In the genomic region with DNA sequence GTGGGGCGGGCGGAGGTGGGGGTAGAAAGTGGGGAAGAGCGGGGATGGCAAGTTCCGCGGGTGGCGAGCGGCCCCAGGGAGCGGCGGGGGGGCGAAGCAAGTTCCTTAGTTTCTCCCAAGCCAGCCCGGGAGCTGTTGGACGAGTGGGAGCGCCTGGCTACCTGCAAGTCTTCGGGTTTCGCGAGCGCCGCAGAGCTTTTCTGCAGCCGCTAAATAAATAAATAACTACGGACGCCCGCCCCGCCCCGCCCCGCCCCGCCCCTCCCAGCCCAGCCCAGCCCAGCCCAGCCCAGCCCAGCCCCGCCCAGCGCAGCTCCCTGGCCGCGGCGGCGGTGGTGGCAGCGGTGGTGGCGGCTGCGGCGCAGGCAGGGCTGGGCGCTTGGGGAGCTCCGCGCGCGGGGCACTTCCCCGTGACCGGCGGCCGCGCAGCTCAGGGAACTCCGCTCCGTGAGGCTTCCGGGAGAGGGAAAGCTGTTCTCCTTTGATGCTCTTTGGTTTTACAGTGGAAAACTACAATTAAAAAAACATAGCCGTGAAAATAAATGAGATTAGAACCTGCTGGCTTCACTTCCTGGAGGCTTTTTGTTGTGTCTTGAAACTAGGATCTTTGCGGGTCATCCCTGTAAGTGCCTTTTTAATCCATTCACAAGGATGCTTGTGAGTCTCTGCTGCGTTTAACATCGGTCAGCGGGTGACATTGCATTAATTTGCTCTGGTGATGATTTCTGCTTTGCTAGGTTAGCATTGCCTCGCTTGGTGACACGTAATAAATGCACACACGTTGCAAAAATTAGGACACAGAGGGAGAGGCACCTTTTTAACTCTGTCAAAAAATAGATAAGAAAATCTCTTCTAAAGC, we compare ENCODE assay signal across 8 cellular contexts. TPM values are rescaled to one million over a fixed set of nuclear protein-coding genes. Genes with fewer than 3 reads are reported as not detected.
DNase-seq lines count a peak whose midpoint lies in the region; ATAC-seq and TF ChIP-seq lines count a peak whose summit lies in the region.

A gene (plus strand): TSS at position 438 of the 859 bp plus-strand sequence. CDS start 5,498 bp downstream, outside the sequence.

- no peak within 1 kb of the TSS for H3K27ac ChIP-seq in OCI-LY3 (ENCODE audit: low read length)
- peak within 1 kb of the TSS; percentile 38 for H3K27ac ChIP-seq in naive thymus-derived CD4-positive, alpha-beta T cell (ENCODE audit: low read depth, low read length)

- peak within 1 kb of the TSS; percentile 79 for H3K4me3 ChIP-seq in OCI-LY3 (ENCODE audit: low read length)
- peak within 1 kb of the TSS; percentile 66 for H3K4me3 ChIP-seq in fibroblast of mammary gland (ENCODE audit: control insufficient read depth, low read depth, low read length)
- H3K4me3 ChIP-seq in naive thymus-derived CD4-positive, alpha-beta T cell (ENCODE audit: low read length) = peak within 1 kb of the TSS; percentile 67

- CTCF ChIA-PET in naive thymus-derived CD4-positive, alpha-beta T cell (lab: Charles Lee) = no interaction called here

- H3K9me3 ChIP-seq in OCI-LY3 (ENCODE audit: insufficient read depth, low read length) = no peaks in the 10 kb centered on the region
- H3K9me3 ChIP-seq in naive thymus-derived CD4-positive, alpha-beta T cell (ENCODE audit: control insufficient read depth in 2 of 3, low read length in 3 of 3) = no peaks in the 10 kb centered on the region

- peaks cover 32% of the 10 kb centered on the region for H3K27me3 ChIP-seq in OCI-LY3 (ENCODE audit: low read depth, low read length)
- no peaks in the 10 kb centered on the region for H3K27me3 ChIP-seq in naive thymus-derived CD4-positive, alpha-beta T cell (ENCODE audit: control insufficient read depth in 2 of 2, insufficient read depth in 2 of 2, low read length in 2 of 2)

- intact Hi-C loops in naive thymus-derived CD4-positive, alpha-beta T cell (cut with micrococcal nuclease) = loop anchor here (1.0 to 2.0 kb wide), 10 partner anchors 8 to 195 kb away; a partner anchor contains a TSS

- POLR2A ChIA-PET in naive thymus-derived CD4-positive, alpha-beta T cell (lab: Charles Lee) = interaction anchor here (0.7 to 1.3 kb wide), 7 partner anchors 14 to 115 kb away, joined by 3 to 8 read pairs (median 4); a partner anchor contains a TSS

- no peaks in the 10 kb centered on the region for H3K36me3 ChIP-seq in OCI-LY3 (replicated peaks; ENCODE audit: low read depth, low read length)
- H3K36me3 ChIP-seq in naive thymus-derived CD4-positive, alpha-beta T cell (ENCODE audit: control insufficient read depth in 2 of 3, insufficient read depth in 3 of 3, low read length in 3 of 3) = no peaks in the 10 kb centered on the region

- no peaks in the 10 kb centered on the region for H3K27me3 Mint-ChIP-seq in activated T-helper 17 cell treated with anti-CD3 and anti-CD28 coated beads, Interleukin-2, amount 50 U/mL, for 72 hours
- no peaks in the 10 kb centered on the region for H3K27me3 Mint-ChIP-seq in naive thymus-derived CD4-positive, alpha-beta T cell
- H3K27me3 Mint-ChIP-seq in stimulated activated memory B cell treated with anti-CD40 and anti-IgM and Interleukin-4, amounts not matched to agents 10 μg/mL and 1 μg/mL and 100 μg/mL, for 72 hours = no peaks in the 10 kb centered on the region

- peak within 1 kb of the TSS; percentile 68 for H3K9ac ChIP-seq in OCI-LY3 (ENCODE audit: low read length)

- peak; percentile 64 for ATAC-seq in GM18907 (IDR thresholded peaks at IDR 0.05; ENCODE audit: unreplicated experiment)
- ATAC-seq in HG03196 (IDR thresholded peaks at IDR 0.05; ENCODE audit: unreplicated experiment) = peak; percentile 55
- ATAC-seq in activated T-helper 17 cell treated with anti-CD3 and anti-CD28 coated beads, Interleukin-2, amount 50 U/mL, for 72 hours (replicated peaks) = peak; percentile 87
- peak; percentile 92 for ATAC-seq in naive thymus-derived CD4-positive, alpha-beta T cell
- peak; percentile 95 for ATAC-seq in stimulated activated memory B cell treated with anti-CD40 and anti-IgM and Interleukin-4, amounts not matched to agents 10 μg/mL and 1 μg/mL and 100 μg/mL, for 72 hours

- TF ChIP-seq CTCF in OCI-LY3 (IDR thresholded peaks at IDR 0.05; ENCODE audit: low read depth, low read length) (no peak), fibroblast of mammary gland (conservative IDR thresholded peaks at IDR 0.05; ENCODE audit: control insufficient read depth, insufficient read depth, low read depth, low read length) (no peak)

- H2AFZ ChIP-seq in OCI-LY3 (ENCODE audit: low read depth, low read length) = peak within 1 kb of the TSS; percentile 86

- H3K4me2 ChIP-seq in OCI-LY3 (ENCODE audit: low read length) = peak within 1 kb of the TSS; percentile 84

- H3K4me1 ChIP-seq in OCI-LY3 (ENCODE audit: low read length) = peaks cover 4% of the 10 kb centered on the region; the same call in 1 of the 2 replicates
- H3K4me1 ChIP-seq in naive thymus-derived CD4-positive, alpha-beta T cell (ENCODE audit: control insufficient read depth in 2 of 2, insufficient read depth in 2 of 2, low read length in 2 of 2) = no peaks in the 10 kb centered on the region

- H3K4me1 Mint-ChIP-seq in activated T-helper 17 cell treated with anti-CD3 and anti-CD28 coated beads, Interleukin-2, amount 50 U/mL, for 72 hours = peaks cover 12% of the 10 kb centered on the region
- peaks cover 7 to 30% (median 15%) of the 10 kb centered on the region in 7 donors for H3K4me1 Mint-ChIP-seq in naive thymus-derived CD4-positive, alpha-beta T cell
- peaks cover 40% of the 10 kb centered on the region for H3K4me1 Mint-ChIP-seq in stimulated activated memory B cell treated with anti-CD40 and anti-IgM and Interleukin-4, amounts not matched to agents 10 μg/mL and 1 μg/mL and 100 μg/mL, for 72 hours

- peak; percentile 70 to 79 for DNase-seq in AML-193 (lab: John Stamatoyannopoulos, UW)
- DNase-seq in fibroblast of mammary gland (ENCODE audit: low read depth) = peak; percentile 84
- DNase-seq in naive thymus-derived CD4-positive, alpha-beta T cell = peak; percentile 41 to 89 (median 56)

- no peaks in the 10 kb centered on the region for H3K9me3 Mint-ChIP-seq in activated T-helper 17 cell treated with anti-CD3 and anti-CD28 coated beads, Interleukin-2, amount 50 U/mL, for 72 hours
- no peaks in the 10 kb centered on the region for H3K9me3 Mint-ChIP-seq in naive thymus-derived CD4-positive, alpha-beta T cell
- no peaks in the 10 kb centered on the region for H3K9me3 Mint-ChIP-seq in stimulated activated memory B cell treated with anti-CD40 and anti-IgM and Interleukin-4, amounts not matched to agents 10 μg/mL and 1 μg/mL and 100 μg/mL, for 72 hours

- no peaks in the 10 kb centered on the region for H3K79me2 ChIP-seq in OCI-LY3 (ENCODE audit: low read length)

- H4K20me1 ChIP-seq in OCI-LY3 (ENCODE audit: insufficient read depth, low read length) = no peaks in the 10 kb centered on the region

- peak within 1 kb of the TSS; percentile 91 for H3K4me3 Mint-ChIP-seq in activated T-helper 17 cell treated with anti-CD3 and anti-CD28 coated beads, Interleukin-2, amount 50 U/mL, for 72 hours
- H3K4me3 Mint-ChIP-seq in naive thymus-derived CD4-positive, alpha-beta T cell = peak within 1 kb of the TSS; percentile 80 to 94 (median 89)
- peak within 1 kb of the TSS; percentile 87 for H3K4me3 Mint-ChIP-seq in stimulated activated memory B cell treated with anti-CD40 and anti-IgM and Interleukin-4, amounts not matched to agents 10 μg/mL and 1 μg/mL and 100 μg/mL, for 72 hours

- H3K27ac Mint-ChIP-seq in activated T-helper 17 cell treated with anti-CD3 and anti-CD28 coated beads, Interleukin-2, amount 50 U/mL, for 72 hours = peak within 1 kb of the TSS; percentile 91
- peak within 1 kb of the TSS; percentile 64 to 93 (median 86) for H3K27ac Mint-ChIP-seq in naive thymus-derived CD4-positive, alpha-beta T cell
- H3K27ac Mint-ChIP-seq in stimulated activated memory B cell treated with anti-CD40 and anti-IgM and Interleukin-4, amounts not matched to agents 10 μg/mL and 1 μg/mL and 100 μg/mL, for 72 hours = peak within 1 kb of the TSS; percentile 93

- H3K36me3 Mint-ChIP-seq in activated T-helper 17 cell treated with anti-CD3 and anti-CD28 coated beads, Interleukin-2, amount 50 U/mL, for 72 hours (ENCODE audit: low read depth) = no peaks in the 10 kb centered on the region
- H3K36me3 Mint-ChIP-seq in naive thymus-derived CD4-positive, alpha-beta T cell = no peaks in the 10 kb centered on the region
- no peaks in the 10 kb centered on the region for H3K36me3 Mint-ChIP-seq in stimulated activated memory B cell treated with anti-CD40 and anti-IgM and Interleukin-4, amounts not matched to agents 10 μg/mL and 1 μg/mL and 100 μg/mL, for 72 hours

RNA-seq across cellular contexts. Expression of the gene that starts here (rescaled TPM):
- total RNA-seq in activated T-helper 17 cell treated with anti-CD3 and anti-CD28 coated beads, Interleukin-2, amount 50 U/mL, for 72 hours = not detected
- not detected for total RNA-seq in naive thymus-derived CD4-positive, alpha-beta T cell
- polyA plus RNA-seq in naive thymus-derived CD4-positive, alpha-beta T cell = under 1 TPM in 1 of 2 donors, not detected in 1; 0.14 TPM

Comparison
In these comparisons a context has a peak if more than half of its experiments do, and no peak if none do; other contexts are left out.
1. Peak in ATAC-seq in activated T-helper 17 cell treated with anti-CD3 and anti-CD28 coated beads, Interleukin-2, amount 50 U/mL, for 72 hours; RNA of the gene not detected or under 1 TPM.
2. Peak in DNase-seq, ATAC-seq, H3K4me3 ChIP-seq and H3K27ac ChIP-seq in naive thymus-derived CD4-positive, alpha-beta T cell; RNA of the gene not detected or under 1 TPM.